Comparison of ENCODE assay signal across 12 cellular contexts in genomic region chr6:72977114-72977513, GRCh38.
DNase-seq lines count a peak whose midpoint lies in the region; ATAC-seq and TF ChIP-seq lines count a peak whose summit lies in the region.
"Had no signal": no experiment of that assay in that cellular context is flagged by ENCODE, and none has a peak within 500 bp of the region (broad histone marks: within the 10 kb centered on the region; RNA-seq: fewer than 3 reads in every experiment).

No MANE protein-coding gene starts in this region.

- CTCF ChIA-PET in GM10248 (lab: Yijun Ruan, JAX), result no interaction called here

- no peak for TF ChIP-seq CTCF in GM10248 (IDR thresholded peaks at IDR 0.05; ENCODE audit: control extremely low read depth, extremely low read depth, low read depth, missing control alignments)

- intact Hi-C loops in Right ventricle myocardium inferior (cut with DNase I), result no loop called here

- POLR2A ChIA-PET in GM10248 (lab: Yijun Ruan, JAX), result no interaction called here

- ATAC-seq in GM19372 (IDR thresholded peaks at IDR 0.05; ENCODE audit: low read depth, unreplicated experiment), result peak; percentile 76
- ATAC-seq in HG02981 (IDR thresholded peaks at IDR 0.05; ENCODE audit: unreplicated experiment), result peak; percentile 94
- no peak for ATAC-seq in HG02970 (IDR thresholded peaks at IDR 0.05; ENCODE audit: low FRiP score, unreplicated experiment)
- no peak for ATAC-seq in Right ventricle myocardium inferior
- ATAC-seq: foreskin keratinocyte had no signal

- DNase-seq in GM10248 (ENCODE audit: extremely low spot score), result peak; percentile 15
- DNase-seq in NCI-H2107 treated with DMSO at 0.1 percent for 48 hours (lab: John Stamatoyannopoulos, UW; ENCODE audit: unreplicated experiment), result peak; percentile 75
- DNase-seq in activated CD4-positive, alpha-beta T cell treated with anti-CD3 and anti-CD28 coated beads for 48 hours, result no peak
- DNase-seq in anterior cingulate cortex (lab: John Stamatoyannopoulos, UW), result no peak
- DNase-seq in Right ventricle myocardium inferior (ENCODE audit: missing footprints), result no peak
- DNase-seq: activated CD8-positive, alpha-beta memory T cell treated with anti-CD3 and anti-CD28 coated beads for 24 hours; IMR-90; stimulated activated naive CD4-positive, alpha-beta T cell treated with Interleukin-2 at 50 U/mL for 16 hours had no signal

Comparison
In these comparisons a context has a peak if more than half of its experiments do, and no peak if none do; other contexts are left out.
1. DNase-seq: peak in GM10248 (single experiment) and NCI-H2107 treated with DMSO at 0.1 percent for 48 hours (single experiment); none in activated CD4-positive, alpha-beta T cell treated with anti-CD3 and anti-CD28 coated beads for 48 hours (single experiment), anterior cingulate cortex (0 of 58) and Right ventricle myocardium inferior (single experiment).
2. ATAC-seq: peak in GM19372 (single experiment) and HG02981 (single experiment); none in HG02970 (single experiment) and Right ventricle myocardium inferior (single experiment).